ENCODE assay signal across 13 cellular contexts in genomic region chr4:140018931-140019618, GRCh38.
DNase-seq lines count a peak whose midpoint lies in the region; ATAC-seq, FAIRE-seq and TF ChIP-seq lines count a peak whose summit lies in the region.
"Had no signal": no experiment of that assay in that cellular context is flagged by ENCODE, and none has a peak within 500 bp of the region (broad histone marks: within the 10 kb centered on the region; RNA-seq: fewer than 3 reads in every experiment).

No MANE protein-coding gene starts in this region.

- intact Hi-C loops in PC-3 (cut with micrococcal nuclease), result loop anchor here (1.0 to 2.0 kb wide), 3 partner anchors 28 to 133 kb away; no protein-coding TSS in a partner anchor
- intact Hi-C loops in lower lobe of right lung (cut with DNase I), result loop anchor here (10.0 kb wide), 1 partner anchor 236 kb away; no protein-coding TSS in a partner anchor

- no peaks in the 10 kb centered on the region for H4K20me1 ChIP-seq in PC-3 (ENCODE audit: low read length)

- no peaks in the 10 kb centered on the region for H3K79me2 ChIP-seq in PC-3 (ENCODE audit: low read length)

- H3K4me3 ChIP-seq in AG10803 (ENCODE audit: low read length) (no peak overlapping the region), PC-3 (ENCODE audit: low read length) (peak overlapping the region; percentile 36; the same call in 1 of the 2 replicates), lower lobe of right lung (no peak overlapping the region)

- ATAC-seq in PC-3 (peak; percentile 90), lower lobe of right lung (peak in 1 of 2 donors; percentile 26), GM18498 (IDR thresholded peaks at IDR 0.05; ENCODE audit: unreplicated experiment) (no peak), GM21576 (IDR thresholded peaks at IDR 0.05; ENCODE audit: unreplicated experiment) (no peak)
- ATAC-seq: naive thymus-derived CD8-positive, alpha-beta T cell had no signal

- POLR2A ChIA-PET in PC-3 (lab: Charles Lee; ENCODE audit: unreplicated experiment), result no interaction called here

- H3K27me3 ChIP-seq in PC-3 (ENCODE audit: low read length), result no peaks in the 10 kb centered on the region
- no peaks in the 10 kb centered on the region for H3K27me3 ChIP-seq in lower lobe of right lung (ENCODE audit: low read depth)

- H3K9me3 ChIP-seq in PC-3 (ENCODE audit: low read length) (no peaks in the 10 kb centered on the region), lower lobe of right lung (no peaks in the 10 kb centered on the region)

- H2AFZ ChIP-seq in PC-3 (ENCODE audit: low read length), result no peak overlapping the region

- DNase-seq in AG10803 (ENCODE audit: low read depth), result peak; percentile 6
- DNase-seq in HT-29 (ENCODE audit: low spot score), result peak; percentile 72
- peak; percentile 87 for DNase-seq in PC-3
- DNase-seq in lower lobe of right lung, result no peak
- DNase-seq in GM19239 (ENCODE audit: insufficient read length, low spot score), result no peak
- no peak for DNase-seq in mesenteric fat pad (ENCODE audit: low spot score)
- DNase-seq: activated CD4-positive, alpha-beta memory T cell treated with anti-CD3 and anti-CD28 coated beads for 36 hours; naive thymus-derived CD8-positive, alpha-beta T cell; NCI-H1436 treated with DMSO at 0.1 percent for 48 hours; stimulated activated naive B cell treated with anti-CD40 and anti-IgM and Interleukin-4, amounts not matched to agents 10 μg/mL and 1 μg/mL and 100 μg/mL, for 72 hours; SW 1271 had no signal

- no peaks in the 10 kb centered on the region for H3K9me2 ChIP-seq in PC-3 (replicated peaks; ENCODE audit: low read length)

- H3K36me3 ChIP-seq in PC-3 (ENCODE audit: low read depth, low read length) (0 out of 2 replicates have a peak, but pooled peaks cover 4% of the 10 kb centered on the region), lower lobe of right lung (no peaks in the 10 kb centered on the region)

- no peaks in the 10 kb centered on the region for H3F3A ChIP-seq in PC-3 (ENCODE audit: low read length, unreplicated experiment)

- TF ChIP-seq CTCF in AG10803 (conservative IDR thresholded peaks at IDR 0.05; ENCODE audit: low read length) (no peak), PC-3 (conservative IDR thresholded peaks at IDR 0.05; ENCODE audit: low read depth, low read length) (no peak), lower lobe of right lung (IDR thresholded peaks at IDR 0.05) (no peak)

- peak overlapping the region; percentile 77 for H3K4me2 ChIP-seq in PC-3 (ENCODE audit: low read length)

- no peak for FAIRE-seq in GM19239 (lab: Jason Lieb, UNC)

- BruUV-seq in PC-3 (replicated peaks; lab: Mats Ljungman, UMichigan), result no TSS peak

- CTCF ChIA-PET in PC-3 (lab: Charles Lee), result interaction anchor here (0.6 kb wide), 1 partner anchor 75 kb away, joined by 3 read pairs; no protein-coding TSS in a partner anchor

- peaks cover 37% of the 10 kb centered on the region for H3K4me1 ChIP-seq in PC-3 (ENCODE audit: insufficient read depth, low read length)
- H3K4me1 ChIP-seq in lower lobe of right lung, result peaks cover 24% of the 10 kb centered on the region

- H3K27ac ChIP-seq in PC-3 (ENCODE audit: low read length) (peak overlapping the region; percentile 94), lower lobe of right lung (peak overlapping the region; percentile 42)

- H3K9ac ChIP-seq in PC-3 (ENCODE audit: low read length), result peak overlapping the region; percentile 56

Comparison
In these comparisons a context has a peak if more than half of its experiments do, and no peak if none do; other contexts are left out.
1. DNase-seq: peak in AG10803 (single experiment), HT-29 (single experiment) and PC-3 (single experiment); none in lower lobe of right lung (single experiment), GM19239 (single experiment) and mesenteric fat pad (single experiment).